21 cellular contexts compared by ENCODE assay signal in genomic region chr1:233664254-233664653, GRCh38. TPM values are rescaled to one million over a fixed set of nuclear protein-coding genes. Genes with fewer than 3 reads are reported as not detected.
DNase-seq lines count a peak whose midpoint lies in the region; ATAC-seq and TF ChIP-seq lines count a peak whose summit lies in the region.
"Had no signal": no experiment of that assay in that cellular context is flagged by ENCODE, and none has a peak within 500 bp of the region (broad histone marks: within the 10 kb centered on the region; RNA-seq: fewer than 3 reads in every experiment).

No MANE protein-coding gene starts in this region.

- H3K27me3 ChIP-seq in heart right ventricle: no peaks in the 10 kb centered on the region
- H3K27me3 ChIP-seq in naive thymus-derived CD4-positive, alpha-beta T cell (ENCODE audit: control insufficient read depth in 2 of 2, insufficient read depth in 2 of 2, low read length in 2 of 2): no peaks in the 10 kb centered on the region
- H3K27me3 ChIP-seq: vagina had no signal

- no peaks in the 10 kb centered on the region for H3K4me1 Mint-ChIP-seq in naive thymus-derived CD4-positive, alpha-beta T cell
- H3K4me1 Mint-ChIP-seq: IgD-negative memory B cell, immature natural killer cell had no signal

- no peak overlapping the region for H3K4me3 ChIP-seq in heart right ventricle
- no peak overlapping the region for H3K4me3 ChIP-seq in naive thymus-derived CD4-positive, alpha-beta T cell (ENCODE audit: low read length)
- H3K4me3 ChIP-seq: vagina had no signal

- ATAC-seq in heart right ventricle: no peak
- no peak for ATAC-seq in left ventricle myocardium superior
- no peak for ATAC-seq in naive thymus-derived CD4-positive, alpha-beta T cell
- ATAC-seq: activated CD4-positive, CD25-positive, alpha-beta regulatory T cell treated with anti-CD3 and anti-CD28 coated beads, Interleukin-2, amount 50 U/mL, for 24 hours; activated CD8-positive, alpha-beta T cell treated with anti-CD3 and anti-CD28 coated beads for 36 hours had no signal

- no peaks in the 10 kb centered on the region for H3K9me3 ChIP-seq in heart right ventricle
- H3K9me3 ChIP-seq in naive thymus-derived CD4-positive, alpha-beta T cell (ENCODE audit: control insufficient read depth in 2 of 3, low read length in 3 of 3): no peaks in the 10 kb centered on the region
- H3K9me3 ChIP-seq: vagina had no signal

- POLR2A ChIA-PET in RWPE1 (lab: Yijun Ruan, JAX; ENCODE audit: low non-redundant PET): no interaction called here
- POLR2A ChIA-PET in naive thymus-derived CD4-positive, alpha-beta T cell (lab: Charles Lee): no interaction called here

- H3K27ac Mint-ChIP-seq in naive thymus-derived CD4-positive, alpha-beta T cell: no peak overlapping the region
- H3K27ac Mint-ChIP-seq: activated CD8-positive, alpha-beta T cell treated with anti-CD3 and anti-CD28 coated beads for 36 hours; activated naive CD4-positive, alpha-beta T cell treated with anti-CD3 and anti-CD28 coated beads for 36 hours; activated T-cell treated with anti-CD3 and anti-CD28 coated beads, Interleukin-2, amount 50 U/mL, for 24 hours; endodermal cell; IgD-negative memory B cell; immature natural killer cell had no signal

- no peaks in the 10 kb centered on the region for H3K36me3 Mint-ChIP-seq in naive thymus-derived CD4-positive, alpha-beta T cell
- H3K36me3 Mint-ChIP-seq: IgD-negative memory B cell, immature natural killer cell had no signal

- WGBS in heart right ventricle, 2 donors: 85 to 87% methylated on average over 5 of the region's 5 CpGs

- intact Hi-C loops in heart right ventricle (cut with DNase I): loop anchor here in 2 of 10 donors (10.0 kb wide), 2 partner anchors 49 to 61 kb away; partner anchors contain the start of gene KCNK1 (in 1 of the 2)
- intact Hi-C loops in left ventricle myocardium superior (cut with micrococcal nuclease): no loop called here
- intact Hi-C loops in naive thymus-derived CD4-positive, alpha-beta T cell (cut with micrococcal nuclease): no loop called here

- peaks cover 0 to 33% (median 8%) of the 10 kb centered on the region in 9 donors for H3K4me1 ChIP-seq in heart right ventricle
- no peaks in the 10 kb centered on the region for H3K4me1 ChIP-seq in naive thymus-derived CD4-positive, alpha-beta T cell (ENCODE audit: control insufficient read depth in 2 of 2, insufficient read depth in 2 of 2, low read length in 2 of 2)

- peaks cover 0 to 4% (median 0%) of the 10 kb centered on the region in 11 donors for H3K9me3 Mint-ChIP-seq in naive thymus-derived CD4-positive, alpha-beta T cell
- H3K9me3 Mint-ChIP-seq: activated CD8-positive, alpha-beta T cell treated with anti-CD3 and anti-CD28 coated beads for 36 hours; activated naive CD4-positive, alpha-beta T cell treated with anti-CD3 and anti-CD28 coated beads for 36 hours; activated T-cell treated with anti-CD3 and anti-CD28 coated beads, Interleukin-2, amount 50 U/mL, for 24 hours; endodermal cell had no signal

- DNase-seq in heart right ventricle (no peak), left ventricle myocardium superior (no peak), RWPE1 (ENCODE audit: low spot score) (peak; percentile 35), fibroblast of peridontal ligament (ENCODE audit: extremely low read depth) (peak; percentile 4), pons (ENCODE audit: low spot score) (no peak), AG08396 (ENCODE audit: low spot score) (no peak)
- DNase-seq in naive thymus-derived CD4-positive, alpha-beta T cell: no peak
- no peak for DNase-seq in central memory CD4-positive, alpha-beta T cell
- DNase-seq: activated CD8-positive, alpha-beta T cell treated with anti-CD3 and anti-CD28 coated beads for 36 hours; activated naive CD4-positive, alpha-beta T cell treated with anti-CD3 and anti-CD28 coated beads for 36 hours; activated T-cell treated with anti-CD3 and anti-CD28 coated beads, Interleukin-2, amount 50 U/mL, for 24 hours; endodermal cell; GDM1; immature natural killer cell; MV-4-11; NCI-H1930; nucleus accumbens; stimulated activated CD8-positive, alpha-beta memory T cell treated with anti-CD3 and anti-CD28 coated beads, Interleukin-4, amount 100 ng/mL, for 48 hours had no signal

- H3K27ac ChIP-seq in heart right ventricle (peak overlapping the region; percentile 45 to 80 (median 70)), RWPE1 (peak overlapping the region; percentile 72)
- no peak overlapping the region for H3K27ac ChIP-seq in naive thymus-derived CD4-positive, alpha-beta T cell (ENCODE audit: low read depth, low read length)
- H3K27ac ChIP-seq: vagina had no signal

- H3K4me3 Mint-ChIP-seq in naive thymus-derived CD4-positive, alpha-beta T cell: no peak overlapping the region
- H3K4me3 Mint-ChIP-seq: activated CD8-positive, alpha-beta T cell treated with anti-CD3 and anti-CD28 coated beads for 36 hours; activated naive CD4-positive, alpha-beta T cell treated with anti-CD3 and anti-CD28 coated beads for 36 hours; activated T-cell treated with anti-CD3 and anti-CD28 coated beads, Interleukin-2, amount 50 U/mL, for 24 hours; endodermal cell; IgD-negative memory B cell; immature natural killer cell had no signal

- CTCF ChIA-PET in RWPE1 (lab: Yijun Ruan, JAX): interaction anchor here (0.6 to 0.7 kb wide), 2 partner anchors 82 to 367 kb away, joined by 3 read pairs; no protein-coding TSS in a partner anchor
- CTCF ChIA-PET in naive thymus-derived CD4-positive, alpha-beta T cell (lab: Charles Lee): no interaction called here

- no peaks in the 10 kb centered on the region for H3K36me3 ChIP-seq in heart right ventricle
- H3K36me3 ChIP-seq in naive thymus-derived CD4-positive, alpha-beta T cell (ENCODE audit: control insufficient read depth in 2 of 3, insufficient read depth in 3 of 3, low read length in 3 of 3): no peaks in the 10 kb centered on the region
- H3K36me3 ChIP-seq: vagina had no signal

- no peak for TF ChIP-seq CTCF in heart right ventricle (IDR thresholded peaks at IDR 0.05)
- no peak for TF ChIP-seq CTCF in RWPE1 (conservative IDR thresholded peaks at IDR 0.05; ENCODE audit: low read depth)

- peaks cover 0 to 15% (median 0%) of the 10 kb centered on the region in 5 donors for H3K27me3 Mint-ChIP-seq in naive thymus-derived CD4-positive, alpha-beta T cell
- H3K27me3 Mint-ChIP-seq: activated T-cell treated with anti-CD3 and anti-CD28 coated beads, Interleukin-2, amount 50 U/mL, for 24 hours; IgD-negative memory B cell had no signal

RNA-seq across cellular contexts. Expression of gene KCNK1, which starts 50.3 kb away (rescaled TPM):
- total RNA-seq in heart right ventricle (10 to 100 TPM in 7 of 10 donors, 1 to 10 TPM in 3; 5.0 to 29.5 (median 15.2) TPM), left ventricle myocardium superior (29.7 TPM)
- 1 to 10 TPM; 2.5 to 9.7 TPM for polyA plus RNA-seq in heart right ventricle
- 1 to 10 TPM in 1 of 5 experiments, not detected in 4; 1.1 TPM for total RNA-seq in naive thymus-derived CD4-positive, alpha-beta T cell
- polyA plus RNA-seq in naive thymus-derived CD4-positive, alpha-beta T cell: not detected
- total RNA-seq: activated CD8-positive, alpha-beta T cell treated with anti-CD3 and anti-CD28 coated beads for 36 hours had no signal
- polyA plus RNA-seq: IgD-negative memory B cell, immature natural killer cell had no signal

Comparison
In these comparisons a context has a peak if more than half of its experiments do, and no peak if none do; other contexts are left out.
1. DNase-seq: peak in RWPE1 (single experiment) and fibroblast of peridontal ligament (single experiment); none in heart right ventricle (0 of 2), left ventricle myocardium superior (single experiment), pons (single experiment), naive thymus-derived CD4-positive, alpha-beta T cell (0 of 9), central memory CD4-positive, alpha-beta T cell (single experiment) and AG08396 (single experiment).